ENCODE assay signal across 8 cellular contexts in genomic region chr10:31320598-31321211, GRCh38. TPM values are rescaled to one million over a fixed set of nuclear protein-coding genes. Genes with fewer than 3 reads are reported as not detected.
DNase-seq lines count a peak whose midpoint lies in the region; ATAC-seq, FAIRE-seq and TF ChIP-seq lines count a peak whose summit lies in the region.

No MANE protein-coding gene starts in this region.

- TF ChIP-seq RAD21 in A549 (conservative IDR thresholded peaks at IDR 0.05 in 1 of 2, IDR thresholded peaks at IDR 0.05 in 1 of 2), result no peak

- H3K9ac ChIP-seq in keratinocyte (ENCODE audit: control insufficient read depth, extremely low read depth, insufficient read depth, low read length) (no peak overlapping the region), smooth muscle cell (ENCODE audit: low read depth) (peak overlapping the region; percentile 3)

- H3K4me2 ChIP-seq in A549, result peak overlapping the region; percentile 91
- peak overlapping the region; percentile 90 for H3K4me2 ChIP-seq in keratinocyte (ENCODE audit: control insufficient read depth, extremely low read depth, insufficient read depth, low read depth, low read length)
- peak overlapping the region; percentile 94 for H3K4me2 ChIP-seq in smooth muscle cell

- in situ Hi-C loops in GM13976 (cut with MboI; ENCODE audit: low sequenced_read_pairs, unreplicated experiment), result no loop called here

- ATAC-seq in A549, result peak in 1 of 2 experiments; percentile 42; a peak in 3 of 6 replicates

- no peak for TF ChIP-seq CTCF in A549 (IDR thresholded peaks at IDR 0.05)
- TF ChIP-seq CTCF in GM13976 (IDR thresholded peaks at IDR 0.05; ENCODE audit: borderline replicate concordance, control extremely low read depth, extremely low read depth, insufficient read depth, missing control alignments), result no peak
- no peak for TF ChIP-seq CTCF in keratinocyte (optimal IDR thresholded peaks at IDR 0.05 in 1 of 3, IDR thresholded peaks at IDR 0.05 in 1 of 3, conservative IDR thresholded peaks at IDR 0.05 in 1 of 3; ENCODE audit: extremely low read depth in 1 of 3, insufficient read depth in 2 of 3, low read length in 3 of 3)
- no peak for TF ChIP-seq CTCF in smooth muscle cell (IDR thresholded peaks at IDR 0.05; ENCODE audit: borderline replicate concordance, insufficient read depth, poor library complexity, severe bottlenecking)

- H3K9me1 ChIP-seq in keratinocyte (ENCODE audit: control insufficient read depth, extremely low read depth, insufficient read depth, low read length), result no peaks in the 10 kb centered on the region

- DNase-seq in A549 (ENCODE audit: low read depth in 1 of 2, low spot score in 1 of 2) (peak; percentile 16 to 54), GM13976 (ENCODE audit: low spot score) (peak; percentile 52), HuH-7 (ENCODE audit: low spot score) (peak; percentile 34), caudate nucleus (lab: John Stamatoyannopoulos, UW) (peak in 30 of 61 donors; percentile 3 to 66 (median 37)), keratinocyte (ENCODE audit: low read depth, low spot score) (no peak), smooth muscle cell (lab: John Stamatoyannopoulos, UW; ENCODE audit: unreplicated experiment) (no peak), DMS153 (lab: John Stamatoyannopoulos, UW) (no peak)
- peak; percentile 35 for DNase-seq in T-helper 2 cell treated with Interferon-gamma antibody and Interleukin-4, amounts not matched to agents 5 μg/mL and 100 μg/mL, for 36 hours (ENCODE audit: low spot score)

- dilution Hi-C loops in keratinocyte (cut with MboI; ENCODE audit: extremely low pct_ligation_motif_present, low sequenced_read_pairs), result no loop called here

- H3K4me1 Mint-ChIP-seq in T-helper 2 cell treated with Interferon-gamma antibody and Interleukin-4, amounts not matched to agents 5 μg/mL and 100 μg/mL, for 36 hours (ENCODE audit: low read depth), result peaks cover 30% of the 10 kb centered on the region

- H3K79me2 ChIP-seq in keratinocyte (ENCODE audit: control insufficient read depth, insufficient read depth, low read length) (peaks cover 2% of the 10 kb centered on the region), smooth muscle cell (ENCODE audit: low read depth) (peaks cover 31% of the 10 kb centered on the region)

- H3K27ac Mint-ChIP-seq in T-helper 2 cell treated with Interferon-gamma antibody and Interleukin-4, amounts not matched to agents 5 μg/mL and 100 μg/mL, for 36 hours, result peak overlapping the region; percentile 91

- no peaks in the 10 kb centered on the region for H3K27me3 Mint-ChIP-seq in T-helper 2 cell treated with Interferon-gamma antibody and Interleukin-4, amounts not matched to agents 5 μg/mL and 100 μg/mL, for 36 hours (ENCODE audit: low read depth)

- H3K27ac ChIP-seq in A549 (peak overlapping the region; percentile 97 to 98), caudate nucleus (ENCODE audit: low read depth, low read length) (peak overlapping the region; percentile 69), keratinocyte (ENCODE audit: control insufficient read depth, insufficient read depth, low read length) (no peak overlapping the region), smooth muscle cell (ENCODE audit: low read depth) (no peak overlapping the region)

- CTCF ChIA-PET in A549 (lab: Yijun Ruan, JAX), result interaction anchor here (1.3 kb wide), 1 partner anchor 8 kb away, joined by 4 read pairs; no protein-coding TSS in a partner anchor

- H3K27me3 ChIP-seq in keratinocyte (ENCODE audit: control insufficient read depth, extremely low read depth, insufficient read depth, low read length), result peaks cover 22% of the 10 kb centered on the region
- peaks cover 54% of the 10 kb centered on the region for H3K27me3 ChIP-seq in smooth muscle cell (ENCODE audit: low read depth)

- WGBS in A549 (ENCODE audit: missing lambda C conversion rate), result 2% methylated on average over 43 of the region's 43 CpGs
- under 1% methylated on average over 41 of the region's 43 CpGs for WGBS in smooth muscle cell (ENCODE audit: low lambda C conversion rate)

- no peaks in the 10 kb centered on the region for H4K20me1 ChIP-seq in keratinocyte (ENCODE audit: control insufficient read depth, extremely low read depth, insufficient read depth, low read length)
- H4K20me1 ChIP-seq in smooth muscle cell (ENCODE audit: low read depth), result peaks cover 44% of the 10 kb centered on the region

- H3K9me3 Mint-ChIP-seq in T-helper 2 cell treated with Interferon-gamma antibody and Interleukin-4, amounts not matched to agents 5 μg/mL and 100 μg/mL, for 36 hours, result no peaks in the 10 kb centered on the region

- TF ChIP-seq POLR2A in A549 (IDR thresholded peaks at IDR 0.05; ENCODE audit: low read length), result no peak

- H3K4me1 ChIP-seq in A549 (peaks cover 16% of the 10 kb centered on the region; the same call in 2 of the 3 replicates), keratinocyte (ENCODE audit: control insufficient read depth, extremely low read depth, insufficient read depth, low read length) (peaks cover 13% of the 10 kb centered on the region), smooth muscle cell (ENCODE audit: low read depth) (peaks cover 6% of the 10 kb centered on the region)

- H3F3A ChIP-seq in smooth muscle cell (ENCODE audit: low read depth), result no peaks in the 10 kb centered on the region

- peak overlapping the region; percentile 84 for H3K4me3 Mint-ChIP-seq in T-helper 2 cell treated with Interferon-gamma antibody and Interleukin-4, amounts not matched to agents 5 μg/mL and 100 μg/mL, for 36 hours

- H3K9me3 ChIP-seq in A549 (no peaks in the 10 kb centered on the region), keratinocyte (ENCODE audit: control insufficient read depth, low read depth, low read length) (no peaks in the 10 kb centered on the region), smooth muscle cell (replicated peaks; ENCODE audit: low read depth) (no peaks in the 10 kb centered on the region)

- no peak for TF ChIP-seq EP300 in A549 (IDR thresholded peaks at IDR 0.05)

- peak overlapping the region; percentile 88 for H3K4me3 ChIP-seq in A549
- peak overlapping the region; percentile 39 to 75 (median 72) for H3K4me3 ChIP-seq in keratinocyte (ENCODE audit: control insufficient read depth in 2 of 3, extremely low read depth in 1 of 3, insufficient read depth in 2 of 3, low read depth in 1 of 3, low read length in 3 of 3)
- H3K4me3 ChIP-seq in smooth muscle cell, result peak overlapping the region; percentile 69

- FAIRE-seq in A549 (lab: Jason Lieb, UNC) (no peak), keratinocyte (lab: Jason Lieb, UNC) (peak; percentile 29)

- no peaks in the 10 kb centered on the region for H3K36me3 ChIP-seq in keratinocyte (ENCODE audit: control insufficient read depth in 2 of 2, extremely low read depth in 1 of 2, insufficient read depth in 2 of 2, low read length in 2 of 2)
- H3K36me3 ChIP-seq in smooth muscle cell (ENCODE audit: low read depth), result no peaks in the 10 kb centered on the region

- H3K36me3 Mint-ChIP-seq in T-helper 2 cell treated with Interferon-gamma antibody and Interleukin-4, amounts not matched to agents 5 μg/mL and 100 μg/mL, for 36 hours (ENCODE audit: low read depth), result peaks cover 5% of the 10 kb centered on the region

- POLR2A ChIA-PET in A549 (lab: Yijun Ruan, JAX), result no interaction called here

- H2AFZ ChIP-seq in keratinocyte (ENCODE audit: control insufficient read depth, low read length) (peak overlapping the region; percentile 66), smooth muscle cell (ENCODE audit: low read depth) (peak overlapping the region; percentile 71)

TF ChIP-seq in A549, 52 proteins besides CTCF, POLR2A, EP300 and RAD21 (continues in another document):
- no peak for TF ChIP-seq ZSCAN20 (CRISPR knock-in tag; IDR thresholded peaks at IDR 0.05)
- no peak for TF ChIP-seq USF2 (IDR thresholded peaks at IDR 0.05)
- no peak for TF ChIP-seq HDAC2 (IDR thresholded peaks at IDR 0.05)
- TF ChIP-seq MAZ (IDR thresholded peaks at IDR 0.05; ENCODE audit: borderline replicate concordance, low read depth, low read length), result no peak
- no peak for TF ChIP-seq HOXB5 (CRISPR knock-in tag; IDR thresholded peaks at IDR 0.05)
- TF ChIP-seq MAFK (IDR thresholded peaks at IDR 0.05; ENCODE audit: partially characterized antibody), result no peak
- no peak for TF ChIP-seq RCOR1 (IDR thresholded peaks at IDR 0.05; ENCODE audit: low read depth, low read length)
- no peak for TF ChIP-seq RARB (CRISPR knock-in tag; IDR thresholded peaks at IDR 0.05)
- no peak for TF ChIP-seq CBX2 (IDR thresholded peaks at IDR 0.05; ENCODE audit: borderline replicate concordance, low read depth)
- TF ChIP-seq JUNB (IDR thresholded peaks at IDR 0.05), result no peak
- no peak for TF ChIP-seq FOXS1 (CRISPR knock-in tag; IDR thresholded peaks at IDR 0.05)

RNA-seq across cellular contexts. Expression of gene ZEB1, which starts 1.7 kb away (rescaled TPM):
- polyA plus RNA-seq in A549 (2011; rRNA removed) (22.8 and 23.8 TPM in 2 replicates), A549 (2017; fragmentation: RNase III; extraction: RNeasy Plus Mini Kit Qiagen cat#74134 plus additional on column Dnase treatment) (8.1 to 8.5 TPM (median 8.1 TPM) in 3 replicates), keratinocyte (0.32 to 0.96 TPM (median 0.70 TPM) in 3 replicates), smooth muscle cell (7.9 and 10.5 TPM in 2 replicates)
- polyA plus RNA-seq in A549 (2012; cell fraction: cytosol; rRNA removed), result 2.3 and 2.8 TPM in 2 replicates
- polyA plus RNA-seq in A549 (2012; cell fraction: nucleus; rRNA removed), result 2.7 and 3.1 TPM in 2 replicates
- 27.3 and 31.1 TPM in 2 replicates for polyA minus RNA-seq in A549 (2011; rRNA and poly(A)+ RNA removed)
- 1.1 TPM for polyA plus RNA-seq in keratinocyte (2011; ENCODE audit: low read depth)
- 0.25 and 0.33 TPM in 2 replicates for polyA plus RNA-seq in keratinocyte (2011; cell fraction: cytosol; rRNA removed)
- polyA plus RNA-seq in keratinocyte (2011; cell fraction: nucleus; rRNA removed), result 4.3 and 4.9 TPM in 2 replicates
- 0.39 and 0.80 TPM in 2 replicates for polyA plus RNA-seq in keratinocyte (2012; ENCODE audit: low replicate concordance)
- 0.36 to 1.9 TPM (median 1.9 TPM) in 3 replicates for polyA minus RNA-seq in keratinocyte
- not detected for polyA minus RNA-seq in keratinocyte (2011; cell fraction: cytosol; rRNA and poly(A)+ RNA removed)
- polyA minus RNA-seq in keratinocyte (2011; cell fraction: nucleus; rRNA and poly(A)+ RNA removed), result 5.6 and 5.9 TPM in 2 replicates
- total RNA-seq in smooth muscle cell, result 15.7 and 21.0 TPM in 2 replicates

Comparison
In these comparisons a context has a peak if more than half of its experiments do, and no peak if none do; other contexts are left out.
1. DNase-seq: peak in A549 (2 of 2), GM13976 (single experiment), HuH-7 (single experiment) and T-helper 2 cell treated with Interferon-gamma antibody and Interleukin-4, amounts not matched to agents 5 μg/mL and 100 μg/mL, for 36 hours (single experiment); none in keratinocyte (single experiment), smooth muscle cell (single experiment) and DMS153 (single experiment).
2. H3K27ac ChIP-seq: peak in A549 (2 of 2) and caudate nucleus (single experiment); none in keratinocyte (single experiment) and smooth muscle cell (single experiment).
3. Peak in every context shown above with its lines, with median percentiles within 50 percentile points of each other: H3K4me2 ChIP-seq and H3K4me3 ChIP-seq.